ENCODE assay signal across 21 cellular contexts in the genomic region with DNA sequence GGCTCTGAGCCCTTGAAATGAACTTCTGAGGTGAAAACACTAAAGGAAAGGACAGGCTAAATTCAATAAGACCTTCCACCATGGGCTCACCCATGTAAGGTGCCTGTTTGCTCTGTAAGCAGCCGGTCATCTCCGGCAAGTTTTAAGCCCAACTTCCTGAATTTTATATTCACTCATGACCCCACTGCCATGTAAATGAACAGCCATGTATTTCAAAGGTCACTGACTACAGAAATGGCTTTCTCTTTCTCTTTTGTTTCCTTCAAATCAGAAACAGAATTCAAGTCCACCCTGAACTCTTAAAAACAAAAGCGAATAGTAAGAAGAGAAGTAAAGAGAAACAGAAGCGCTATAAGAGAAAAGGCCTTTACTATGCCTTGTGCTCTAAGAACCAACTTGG.
A peak's percentile ranks its signal among the peaks of the same experiment; 100 is the strongest.
DNase-seq lines count a peak whose midpoint lies in the region; ATAC-seq, FAIRE-seq and TF ChIP-seq lines count a peak whose summit lies in the region.
"Had no signal": no experiment of that assay in that cellular context is flagged by ENCODE, and none has a peak within 500 bp of the region (broad histone marks: within the 10 kb centered on the region; RNA-seq: fewer than 3 reads in every experiment).

No MANE protein-coding gene starts in this region.

- peak; percentile 77 for ATAC-seq in GM12878
- peak; percentile 58 for ATAC-seq in upper lobe of right lung
- ATAC-seq in GM21447 (IDR thresholded peaks at IDR 0.05; ENCODE audit: unreplicated experiment) = no peak
- ATAC-seq in GM18520 (IDR thresholded peaks at IDR 0.05; ENCODE audit: unreplicated experiment) = no peak
- ATAC-seq: stimulated activated naive CD8-positive, alpha-beta T cell treated with anti-CD3 and anti-CD28 coated beads, Interleukin-15, amount 100 ng/mL, for 72 hours had no signal

- whole genome bisulfite sequencing in GM12878 (ENCODE audit: insufficient coverage, insufficient replicate concordance, low lambda C conversion rate, missing lambda C conversion rate) = 63% methylated on average over 4 of the region's 4 CpGs

- no peak overlapping the region for H3K4me2 ChIP-seq in GM12878 (ENCODE audit: control insufficient read depth, insufficient read depth)
- H3K4me2 ChIP-seq: BLaER1 treated with 17β-estradiol and CSF1 and Interleukin-3, amounts not matched to agents 10 nM and 100 nM; neural progenitor cell had no signal

- no peaks in the 10 kb centered on the region for H3K79me2 ChIP-seq in GM12878 (ENCODE audit: control insufficient read depth, insufficient read depth, low read length)

- H3K9me3 Mint-ChIP-seq in MCF 10A (ENCODE audit: unreplicated experiment) = no peaks in the 10 kb centered on the region
- H3K9me3 Mint-ChIP-seq: mesothelial cell of epicardium; neural progenitor cell; stimulated activated naive CD8-positive, alpha-beta T cell treated with anti-CD3 and anti-CD28 coated beads, Interleukin-15, amount 100 ng/mL, for 72 hours had no signal

- BruUV-seq in MCF 10A (replicated peaks; lab: Mats Ljungman, UMichigan) (no TSS peak), GM12878 (replicated peaks; lab: Mats Ljungman, UMichigan) (no TSS peak)

- no peaks in the 10 kb centered on the region for H3K9me3 ChIP-seq in breast epithelium
- H3K9me3 ChIP-seq in GM12878 (replicated peaks; ENCODE audit: control insufficient read depth, insufficient read depth, low read length) = no peaks in the 10 kb centered on the region
- H3K9me3 ChIP-seq in muscle layer of duodenum (ENCODE audit: control insufficient read depth in 1 of 2, low read length in 2 of 2) = no peaks in the 10 kb centered on the region
- no peaks in the 10 kb centered on the region for H3K9me3 ChIP-seq in upper lobe of right lung
- H3K9me3 ChIP-seq: BLaER1 treated with 17β-estradiol and CSF1 and Interleukin-3, amounts not matched to agents 10 nM and 100 nM had no signal

- no peak overlapping the region for H3K9ac ChIP-seq in GM12878 (ENCODE audit: control insufficient read depth, insufficient read depth, low read length)
- H3K9ac ChIP-seq: BLaER1 treated with 17β-estradiol and CSF1 and Interleukin-3, amounts not matched to agents 10 nM and 100 nM; neural progenitor cell had no signal

- in situ Hi-C loops in GM12878 (cut with MboI) = loop anchor here (10.0 kb wide), 1 partner anchor 1246 kb away; no protein-coding TSS in a partner anchor

- peak overlapping the region; percentile 29 for H2AFZ ChIP-seq in GM12878 (ENCODE audit: control insufficient read depth, low read depth, low read length)
- H2AFZ ChIP-seq: neural progenitor cell had no signal

- H3K4me1 ChIP-seq in breast epithelium (peaks cover 0 to 3% of the 10 kb centered on the region in 2 donors), GM12878 (ENCODE audit: control insufficient read depth, insufficient read depth, low read length) (no peaks in the 10 kb centered on the region), muscle layer of duodenum (ENCODE audit: control insufficient read depth in 1 of 2, insufficient read depth in 2 of 2, low read length in 2 of 2) (peaks cover 6 to 8% of the 10 kb centered on the region in 2 donors), upper lobe of right lung (peaks cover 29% of the 10 kb centered on the region)

- TF ChIP-seq CTCF in MCF 10A (IDR thresholded peaks at IDR 0.05; ENCODE audit: unreplicated experiment) = no peak
- no peak for TF ChIP-seq CTCF in breast epithelium (IDR thresholded peaks at IDR 0.05)
- no peak for TF ChIP-seq CTCF in GM12878 (IDR thresholded peaks at IDR 0.05 in 2 of 3, conservative IDR thresholded peaks at IDR 0.05 in 1 of 3; ENCODE audit: control insufficient read depth in 2 of 3, extremely low read depth in 1 of 3, insufficient read depth in 1 of 3, low read depth in 3 of 3, low read length in 3 of 3)
- TF ChIP-seq CTCF in upper lobe of right lung (IDR thresholded peaks at IDR 0.05) = no peak
- no peak for TF ChIP-seq CTCF in coronary artery (IDR thresholded peaks at IDR 0.05)

- no peak for TF ChIP-seq EP300 in GM12878 (IDR thresholded peaks at IDR 0.05; ENCODE audit: borderline replicate concordance in 1 of 2, control insufficient read depth in 1 of 2, low read depth in 2 of 2, low read length in 2 of 2)

- no peak for TF ChIP-seq RAD21 in GM12878 (IDR thresholded peaks at IDR 0.05; ENCODE audit: insufficient read depth, low read depth, low read length)

- CTCF ChIA-PET in MCF 10A (lab: Yijun Ruan, JAX) = interaction anchor here (0.6 to 1.1 kb wide), 4 partner anchors 368 to 1248 kb away, joined by 3 read pairs; no protein-coding TSS in a partner anchor
- CTCF ChIA-PET in GM12878 (lab: Yijun Ruan, JAX) = interaction anchor here (1.0 to 2.2 kb wide), 4 partner anchors 8 to 116 kb away, joined by 3 to 7 read pairs (median 4); no protein-coding TSS in a partner anchor

- H3K4me3 ChIP-seq in breast epithelium (no peak overlapping the region), GM12878 (no peak overlapping the region), muscle layer of duodenum (ENCODE audit: low read depth in 1 of 2, low read length in 2 of 2) (peak overlapping the region in 1 of 2 donors; percentile 23), upper lobe of right lung (no peak overlapping the region), coronary artery (no peak overlapping the region)
- H3K4me3 ChIP-seq: BLaER1 treated with 17β-estradiol and CSF1 and Interleukin-3, amounts not matched to agents 10 nM and 100 nM; neural progenitor cell had no signal

- POLR2A ChIA-PET in MCF 10A (lab: Yijun Ruan, JAX) = no interaction called here
- POLR2A ChIA-PET in GM12878 (lab: Charles Lee) = interaction anchor here (0.6 to 1.3 kb wide), 3 partner anchors 10 to 223 kb away, joined by 3 to 4 read pairs (median 3); no protein-coding TSS in a partner anchor

- peak overlapping the region; percentile 12 for H3K27ac Mint-ChIP-seq in MCF 10A (ENCODE audit: low read depth, unreplicated experiment)
- H3K27ac Mint-ChIP-seq: mesothelial cell of epicardium, neural progenitor cell had no signal

- H3K27me3 ChIP-seq in breast epithelium (no peaks in the 10 kb centered on the region), GM12878 (replicated peaks in 1 of 2; ENCODE audit: control insufficient read depth in 2 of 2, insufficient read depth in 2 of 2, low read length in 1 of 2) (no peaks in the 10 kb centered on the region), muscle layer of duodenum (ENCODE audit: low read depth, low read length) (no peaks in the 10 kb centered on the region), upper lobe of right lung (no peaks in the 10 kb centered on the region)
- H3K27me3 ChIP-seq: BLaER1 treated with 17β-estradiol and CSF1 and Interleukin-3, amounts not matched to agents 10 nM and 100 nM; neural progenitor cell had no signal

- H3K36me3 Mint-ChIP-seq in MCF 10A (ENCODE audit: insufficient read depth, unreplicated experiment) = peaks cover 88% of the 10 kb centered on the region
- H3K36me3 Mint-ChIP-seq: mesothelial cell of epicardium had no signal

- peaks cover 3% of the 10 kb centered on the region for H3K4me1 Mint-ChIP-seq in MCF 10A (ENCODE audit: insufficient read depth, unreplicated experiment)
- H3K4me1 Mint-ChIP-seq: stimulated activated naive CD8-positive, alpha-beta T cell treated with anti-CD3 and anti-CD28 coated beads, Interleukin-15, amount 100 ng/mL, for 72 hours had no signal

- H4K20me1 ChIP-seq in GM12878 (ENCODE audit: control insufficient read depth, insufficient read depth) = no peaks in the 10 kb centered on the region
- H4K20me1 ChIP-seq: BLaER1 treated with 17β-estradiol and CSF1 and Interleukin-3, amounts not matched to agents 10 nM and 100 nM had no signal

- RAD21 ChIA-PET in GM12878 (lab: Charles Lee; ENCODE audit: unreplicated experiment) = interaction anchor here (0.9 to 3.2 kb wide), 9 partner anchors 10 to 342 kb away, joined by 3 to 17 read pairs (median 4); no protein-coding TSS in a partner anchor

- no peak overlapping the region for H3K4me3 Mint-ChIP-seq in MCF 10A (ENCODE audit: unreplicated experiment)
- H3K4me3 Mint-ChIP-seq: mesothelial cell of epicardium; neural progenitor cell; stimulated activated naive CD8-positive, alpha-beta T cell treated with anti-CD3 and anti-CD28 coated beads, Interleukin-15, amount 100 ng/mL, for 72 hours had no signal

- TF ChIP-seq POLR2A in breast epithelium (IDR thresholded peaks at IDR 0.05) = no peak
- no peak for TF ChIP-seq POLR2A in GM12878 (IDR thresholded peaks at IDR 0.05; ENCODE audit: low read depth, low read length)

- SMC1A ChIA-PET in GM12878 (lab: Charles Lee; ENCODE audit: uncharacterized antibody, unreplicated experiment) = interaction anchor here (0.6 to 2.0 kb wide), 13 partner anchors 22 to 334 kb away, joined by 3 to 7 read pairs (median 4); no protein-coding TSS in a partner anchor

- FAIRE-seq in GM12878 (lab: Jason Lieb, UNC) = no peak
- FAIRE-seq: GM12891 had no signal

- H3K27me3 Mint-ChIP-seq in MCF 10A (ENCODE audit: insufficient read depth, unreplicated experiment) = no peaks in the 10 kb centered on the region

- H3K36me3 ChIP-seq in breast epithelium (no peaks in the 10 kb centered on the region), GM12878 (ENCODE audit: control insufficient read depth in 2 of 2, insufficient read depth in 2 of 2, low read length in 1 of 2) (no peaks in the 10 kb centered on the region), muscle layer of duodenum (ENCODE audit: control insufficient read depth in 1 of 2, insufficient read depth in 2 of 2, low read length in 2 of 2) (no peaks in the 10 kb centered on the region), upper lobe of right lung (no peaks in the 10 kb centered on the region)
- H3K36me3 ChIP-seq: BLaER1 treated with 17β-estradiol and CSF1 and Interleukin-3, amounts not matched to agents 10 nM and 100 nM; neural progenitor cell had no signal

- intact Hi-C loops in MCF 10A (cut with micrococcal nuclease) (no loop called here), breast epithelium (cut with DNase I; ENCODE audit: low total_unique reads) (no loop called here), GM12878 (cut with micrococcal nuclease; ENCODE audit: unreplicated experiment) (loop anchor here (10.0 kb wide), 2 partner anchors 1246 to 1286 kb away; no protein-coding TSS in a partner anchor), upper lobe of right lung (cut with DNase I) (no loop called here)

- DNase-seq in MCF 10A (ENCODE audit: unreplicated experiment) (no peak), breast epithelium (ENCODE audit: low spot score in 2 of 2) (no peak), GM12878 (ENCODE audit: low read depth, low spot score) (no peak), upper lobe of right lung (no peak), coronary artery (ENCODE audit: low spot score) (no peak)
- DNase-seq: 8988T; activated CD4-positive, alpha-beta T cell treated with anti-CD3 and anti-CD28 coated beads for 4 hours; activated effector memory CD4-positive, alpha-beta T cell treated with Interleukin-2 at 50 U/mL for 16 hours; effector memory CD4-positive, alpha-beta T cell; GDM1; MM.1S; NCI-H1930; NCI-H446; stimulated activated naive CD8-positive, alpha-beta T cell treated with anti-CD3 and anti-CD28 coated beads, Interleukin-15, amount 100 ng/mL, for 72 hours had no signal

- H3K27ac ChIP-seq in breast epithelium (peak overlapping the region in 1 of 2 donors; percentile 69), GM12878 (ENCODE audit: control insufficient read depth, insufficient read depth) (no peak overlapping the region), muscle layer of duodenum (ENCODE audit: low read length) (peak overlapping the region; percentile 5), upper lobe of right lung (peak overlapping the region; percentile 69), coronary artery (no peak overlapping the region)
- H3K27ac ChIP-seq: BLaER1 treated with 17β-estradiol and CSF1 and Interleukin-3, amounts not matched to agents 10 nM and 100 nM; neural progenitor cell had no signal

Comparison
In these comparisons a context has a peak if more than half of its experiments do, and no peak if none do; other contexts are left out.
1. H3K27ac ChIP-seq: peak in muscle layer of duodenum (single experiment) and upper lobe of right lung (single experiment); none in GM12878 (single experiment) and coronary artery (0 of 2).
2. ATAC-seq: peak in GM12878 (single experiment) and upper lobe of right lung (single experiment); none in GM21447 (single experiment) and GM18520 (single experiment).